In the genomic region with DNA sequence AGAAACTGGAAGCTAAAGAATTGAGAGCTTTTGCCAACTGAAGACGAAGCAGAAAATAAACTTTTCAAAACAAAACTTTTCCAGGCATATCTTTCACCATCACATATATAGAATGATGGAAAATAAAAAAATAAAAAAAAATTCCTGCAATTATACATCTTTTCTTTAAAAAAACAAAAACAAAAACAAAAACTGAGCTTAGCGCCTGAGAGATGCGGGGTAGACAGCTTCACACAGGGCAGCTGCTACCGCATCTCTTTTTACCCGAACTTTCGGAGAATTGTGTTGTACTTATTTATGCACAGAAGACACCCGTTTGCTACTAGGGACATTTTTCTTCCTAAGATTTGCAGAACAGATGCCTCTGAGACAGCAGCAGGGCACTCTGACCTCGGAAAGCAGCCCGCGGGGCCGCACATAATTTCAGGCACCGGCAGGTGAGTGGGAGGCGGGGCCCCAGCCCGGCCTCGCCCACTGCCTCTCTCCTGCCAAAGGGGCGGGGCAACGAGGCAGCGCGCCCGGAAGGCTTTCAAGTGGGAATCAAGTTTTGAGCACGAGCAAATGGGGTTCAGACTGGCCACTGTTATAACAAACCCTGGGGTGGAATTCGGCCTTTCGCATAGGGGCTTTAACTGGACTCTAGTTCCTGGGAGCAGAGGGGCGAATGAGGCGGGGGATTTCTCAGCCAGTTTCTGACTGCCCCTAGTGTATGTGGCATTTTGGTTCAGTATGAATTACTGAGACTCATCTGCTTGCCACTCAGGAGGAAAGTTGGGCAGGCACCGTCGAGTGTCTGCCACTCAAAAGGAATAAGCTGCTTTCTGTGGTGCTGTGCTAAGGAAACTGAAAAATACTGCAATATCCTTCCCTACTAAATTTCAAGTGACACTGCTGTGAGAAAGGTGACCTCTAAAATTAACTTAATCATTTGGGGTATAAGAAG, we compare ENCODE assay signal across 11 cellular contexts. TPM values are rescaled to one million over a fixed set of nuclear protein-coding genes. Genes with fewer than 3 reads are reported as not detected.
DNase-seq lines count a peak whose midpoint lies in the region; ATAC-seq and TF ChIP-seq lines count a peak whose summit lies in the region.
"Had no signal": no experiment of that assay in that cellular context is flagged by ENCODE, and none has a peak within 500 bp of the region (broad histone marks: within the 10 kb centered on the region; RNA-seq: fewer than 3 reads in every experiment).

No MANE protein-coding gene starts in this region.

- H3K4me1 ChIP-seq in HUES6 (ENCODE audit: control insufficient read depth, insufficient read depth, low read length) (no peaks in the 10 kb centered on the region), heart left ventricle (peaks cover 0 to 5% (median 0%) of the 10 kb centered on the region in 12 donors), ovary (ENCODE audit: insufficient read depth) (peaks cover 2% of the 10 kb centered on the region)
- H3K4me1 ChIP-seq in CD8-positive, alpha-beta memory T cell (ENCODE audit: insufficient read depth, low read length): no peaks in the 10 kb centered on the region

- no peak overlapping the region for H3K4me3 Mint-ChIP-seq in CD8-positive, alpha-beta memory T cell

- H3K27me3 Mint-ChIP-seq in CD8-positive, alpha-beta memory T cell: no peaks in the 10 kb centered on the region

- TF ChIP-seq CTCF in heart left ventricle (IDR thresholded peaks at IDR 0.05) (no peak), ovary (IDR thresholded peaks at IDR 0.05) (no peak)

- TF ChIP-seq POLR2A in heart left ventricle (IDR thresholded peaks at IDR 0.05) (no peak), ovary (IDR thresholded peaks at IDR 0.05) (no peak)

- POLR2A ChIA-PET in CD8-positive, alpha-beta memory T cell (lab: Charles Lee): no interaction called here

- peaks cover 4 to 9% (median 7%) of the 10 kb centered on the region in 3 donors for H3K4me1 Mint-ChIP-seq in CD8-positive, alpha-beta memory T cell

- intact Hi-C loops in heart left ventricle (cut with DNase I): no loop called here
- intact Hi-C loops in ovary (cut with DNase I): no loop called here

- H3K27me3 ChIP-seq in HUES6 (ENCODE audit: control insufficient read depth, insufficient read depth, low read length) (no peaks in the 10 kb centered on the region), heart left ventricle (no peaks in the 10 kb centered on the region), ovary (no peaks in the 10 kb centered on the region)
- no peaks in the 10 kb centered on the region for H3K27me3 ChIP-seq in CD8-positive, alpha-beta memory T cell (ENCODE audit: insufficient read depth, low read length, poor library complexity, severe bottlenecking)

- H3K9ac ChIP-seq in HUES6 (ENCODE audit: low read length): no peak overlapping the region

- H3K27ac Mint-ChIP-seq in CD8-positive, alpha-beta memory T cell: peak overlapping the region in 2 of 8 donors; percentile 6 to 69

- no peak for TF ChIP-seq EP300 in ovary (IDR thresholded peaks at IDR 0.05)

- CTCF ChIA-PET in CD8-positive, alpha-beta memory T cell (lab: Charles Lee): interaction anchor here (1.1 to 2.1 kb wide), 2 partner anchors 12 to 18 kb away, joined by 3 to 6 read pairs; no protein-coding TSS in a partner anchor

- no peaks in the 10 kb centered on the region for H3K9me3 ChIP-seq in HUES6 (ENCODE audit: control insufficient read depth, insufficient read depth, low read depth, low read length)
- no peaks in the 10 kb centered on the region for H3K9me3 ChIP-seq in heart left ventricle
- no peaks in the 10 kb centered on the region for H3K9me3 ChIP-seq in ovary
- H3K9me3 ChIP-seq in CD8-positive, alpha-beta memory T cell (ENCODE audit: low read length): no peaks in the 10 kb centered on the region

- DNase-seq in NCI-H774 (lab: John Stamatoyannopoulos, UW) (peak; percentile 57), heart left ventricle (no peak), ovary (peak; percentile 52 to 75 (median 59)), hippocampal formation (lab: John Stamatoyannopoulos, UW) (no peak)
- DNase-seq in CD8-positive, alpha-beta memory T cell: no peak
- DNase-seq: central memory CD4-positive, alpha-beta T cell; mammary epithelial cell; stimulated activated CD4-positive, alpha-beta T cell treated with anti-CD3 and anti-CD28 coated beads, Interleukin-2, amount 100 ng/mL, for 24 hours had no signal

- ATAC-seq in heart left ventricle (peak in 3 of 4 donors; percentile 52 to 66 (median 58)), HG02571 (IDR thresholded peaks at IDR 0.05; ENCODE audit: unreplicated experiment) (no peak), GM18519 (IDR thresholded peaks at IDR 0.05; ENCODE audit: low FRiP score, unreplicated experiment) (no peak)

- no peaks in the 10 kb centered on the region for H3K9me3 Mint-ChIP-seq in CD8-positive, alpha-beta memory T cell

- H3K27ac ChIP-seq in HUES6 (ENCODE audit: low read depth, low read length) (no peak overlapping the region), heart left ventricle (no peak overlapping the region), ovary (no peak overlapping the region)
- H3K27ac ChIP-seq in CD8-positive, alpha-beta memory T cell (ENCODE audit: low read depth, low read length): no peak overlapping the region

- H3K4me3 ChIP-seq in HUES6 (ENCODE audit: low read depth, low read length) (peak overlapping the region; percentile 63), heart left ventricle (peak overlapping the region in 1 of 12 donors; percentile 9), ovary (peak overlapping the region; percentile 20)
- H3K4me3 ChIP-seq in CD8-positive, alpha-beta memory T cell (ENCODE audit: low read length): no peak overlapping the region

- H3K36me3 Mint-ChIP-seq in CD8-positive, alpha-beta memory T cell: peaks cover 0 to 14% (median 6%) of the 10 kb centered on the region in 3 donors

- 0 out of 2 replicates have a peak, but pooled peaks cover under 1% of the 10 kb centered on the region for H3K36me3 ChIP-seq in HUES6 (ENCODE audit: control insufficient read depth, insufficient read depth, low read length)
- H3K36me3 ChIP-seq in heart left ventricle: peaks cover 0 to 12% (median under 1%) of the 10 kb centered on the region in 9 donors
- H3K36me3 ChIP-seq in ovary: no peaks in the 10 kb centered on the region
- H3K36me3 ChIP-seq in CD8-positive, alpha-beta memory T cell (ENCODE audit: insufficient read depth, low read length): no peaks in the 10 kb centered on the region

- WGBS in heart left ventricle, 4 donors: 55 to 64% (median 62%) methylated on average over 26 to 27 of the region's 27 CpGs
- 26 to 30% (median 29%) methylated on average over 27 of the region's 27 CpGs for WGBS in ovary, 3 donors

RNA-seq across cellular contexts. Expression of a gene that starts 18.5 kb away (rescaled TPM):
- total RNA-seq in heart left ventricle (10 to 100 TPM in 6 of 9 donors, 1 to 10 TPM in 3; 7.9 to 14.1 (median 11.0) TPM), ovary (10 to 100 TPM; 18.8 to 28.1 (median 23.5) TPM)
- polyA plus RNA-seq in heart left ventricle (10 to 100 TPM; 11.0 to 17.4 TPM), ovary (10 to 100 TPM; 17.3 to 21.2 TPM)
- total RNA-seq in CD8-positive, alpha-beta memory T cell: 10 to 100 TPM; 29.3 to 31.5 TPM
- 20.8 TPM for polyA plus RNA-seq in CD8-positive, alpha-beta memory T cell

Comparison
In these comparisons a context has a peak if more than half of its experiments do, and no peak if none do; other contexts are left out.
1. DNase-seq: peak in NCI-H774 (single experiment) and ovary (5 of 5); none in heart left ventricle (0 of 5), hippocampal formation (0 of 2) and CD8-positive, alpha-beta memory T cell (0 of 5).
2. ATAC-seq: peak in heart left ventricle (3 of 4); none in HG02571 (single experiment) and GM18519 (single experiment).